In genomic region chr2:238105506-238106338, GRCh38 we compare ENCODE assay signal across 18 cellular contexts. TPM values are rescaled to one million over a fixed set of nuclear protein-coding genes. Genes with fewer than 3 reads are reported as not detected.
DNase-seq lines count a peak whose midpoint lies in the region; ATAC-seq and TF ChIP-seq lines count a peak whose summit lies in the region.
"Had no signal": no experiment of that assay in that cellular context is flagged by ENCODE, and none has a peak within 500 bp of the region (broad histone marks: within the 10 kb centered on the region; RNA-seq: fewer than 3 reads in every experiment).

No MANE protein-coding gene starts in this region.

- H2BK12ac ChIP-seq in neuronal stem cell (ENCODE audit: low read length): peak overlapping the region; percentile 73

- peak overlapping the region; percentile 85 for H3K18ac ChIP-seq in neuronal stem cell (ENCODE audit: low read length)

- no peak overlapping the region for H3K4ac ChIP-seq in neuronal stem cell (ENCODE audit: low read length)

- H3K4me3 ChIP-seq in heart right ventricle (no peak overlapping the region), neuronal stem cell (ENCODE audit: low read length in 2 of 2) (no peak overlapping the region)
- H3K4me3 ChIP-seq: coronary artery, SJCRH30 had no signal

- no peak overlapping the region for H3K4me2 ChIP-seq in neuronal stem cell (ENCODE audit: insufficient read depth, low read length, poor library complexity, severe bottlenecking)

- H3K4me1 ChIP-seq in heart right ventricle (peaks cover 0 to 21% (median 0%) of the 10 kb centered on the region in 9 donors), neuronal stem cell (ENCODE audit: control insufficient read depth in 2 of 2, insufficient read depth in 1 of 2, low read depth in 1 of 2, low read length in 2 of 2) (peaks cover 23 to 34% of the 10 kb centered on the region in 2 donors)

- no peaks in the 10 kb centered on the region for H3K36me3 ChIP-seq in heart right ventricle
- no peaks in the 10 kb centered on the region for H3K36me3 ChIP-seq in neuronal stem cell (replicated peaks in 1 of 2; ENCODE audit: control insufficient read depth in 2 of 2, insufficient read depth in 2 of 2, low read length in 2 of 2)
- H3K36me3 ChIP-seq: SJCRH30 had no signal

- peak overlapping the region; percentile 85 for H2BK120ac ChIP-seq in neuronal stem cell (ENCODE audit: low read depth, low read length)

- no peak overlapping the region for H4K91ac ChIP-seq in neuronal stem cell (ENCODE audit: low read depth, low read length, poor library complexity)

- H3K9ac ChIP-seq in neuronal stem cell (ENCODE audit: low read depth, low read length, poor library complexity): no peak overlapping the region

- no peak for TF ChIP-seq CTCF in heart right ventricle (IDR thresholded peaks at IDR 0.05)
- no peak for TF ChIP-seq CTCF in VCaP (conservative IDR thresholded peaks at IDR 0.05)

- no peak overlapping the region for H3K14ac ChIP-seq in neuronal stem cell (ENCODE audit: low read length)

- no peaks in the 10 kb centered on the region for H3K79me1 ChIP-seq in neuronal stem cell (ENCODE audit: low read depth, low read length)

- intact Hi-C loops in cardiac septum (cut with DNase I) (no loop called here), heart right ventricle (cut with DNase I) (no loop called here)

- H3K27me3 ChIP-seq in heart right ventricle (peaks cover 0 to 6% (median 0%) of the 10 kb centered on the region in 7 donors), neuronal stem cell (ENCODE audit: control insufficient read depth in 3 of 3, insufficient read depth in 3 of 3, low read depth in 1 of 3, low read length in 3 of 3) (no peaks in the 10 kb centered on the region)

- 83 to 86% methylated on average over 28 of the region's 28 CpGs for WGBS in heart right ventricle, 2 donors
- no CpG with 5 or more reads among the region's 28 CpGs for WGBS in neuronal stem cell (ENCODE audit: extremely low coverage in 2 of 2, insufficient read length in 2 of 2, insufficient replicate concordance in 1 of 2), 2 donors

- no peak overlapping the region for H3K27ac ChIP-seq in heart right ventricle
- peak overlapping the region; percentile 62; the same call in 1 of the 2 replicates for H3K27ac ChIP-seq in VCaP
- H3K27ac ChIP-seq in neuronal stem cell (replicated peaks; ENCODE audit: low read length): no peak overlapping the region
- H3K27ac ChIP-seq: coronary artery, epithelial cell of prostate, SJCRH30 had no signal

- peak overlapping the region; percentile 24 for H2BK5ac ChIP-seq in neuronal stem cell (ENCODE audit: low read length)

- peak overlapping the region; percentile 15 for H2AFZ ChIP-seq in neuronal stem cell (ENCODE audit: low read length)

- H2AK5ac ChIP-seq in neuronal stem cell (ENCODE audit: low read depth, low read length): peak overlapping the region; percentile 86

- H3K9me3 ChIP-seq in heart right ventricle (no peaks in the 10 kb centered on the region), neuronal stem cell (replicated peaks in 1 of 2; ENCODE audit: control insufficient read depth in 2 of 2, insufficient read depth in 1 of 2, low read depth in 1 of 2, low read length in 2 of 2) (no peaks in the 10 kb centered on the region)
- H3K9me3 ChIP-seq: SJCRH30 had no signal

- H3K23ac ChIP-seq in neuronal stem cell (ENCODE audit: low read depth, low read length, poor library complexity): peak overlapping the region; percentile 97

- ATAC-seq in heart right ventricle: no peak
- no peak for ATAC-seq in HG02623 (IDR thresholded peaks at IDR 0.05; ENCODE audit: unreplicated experiment)

- peak overlapping the region; percentile 49 for H2BK15ac ChIP-seq in neuronal stem cell (ENCODE audit: low read length)

- DNase-seq in cardiac septum (ENCODE audit: low spot score) (peak; percentile 77), heart right ventricle (no peak), neuronal stem cell (ENCODE audit: low spot score) (no peak), medulla oblongata (ENCODE audit: extremely low spot score) (no peak), A172 (ENCODE audit: low spot score) (no peak)
- DNase-seq: activated CD4-positive, alpha-beta T cell treated with anti-CD3 and anti-CD28 coated beads, Interleukin-2, amount 50 U/mL, for 4 hours; activated naive CD4-positive, alpha-beta T cell; AML-193; DMS79 treated with DMSO at 0.1 percent for 48 hours; NCI-H1436; NCI-H345; SJCRH30; stimulated activated naive CD4-positive, alpha-beta T cell treated with Interleukin-2 at 50 U/mL for 16 hours; T1000 had no signal

- no peak overlapping the region for H4K8ac ChIP-seq in neuronal stem cell (ENCODE audit: low read depth, low read length)

RNA-seq across cellular contexts. Expression of gene ESPNL, which starts 5.6 kb away (rescaled TPM):
- total RNA-seq in cardiac septum (0.08 TPM), heart right ventricle (1 to 10 TPM in 1 of 10 donors, under 1 TPM in 7, not detected in 2; 0.10 to 1.7 (median 0.38) TPM)
- polyA plus RNA-seq in heart right ventricle: under 1 TPM; 0.01 to 0.29 TPM
- 0.45 TPM for polyA plus RNA-seq in neuronal stem cell (2013, experiment 1 of 2)
- polyA plus RNA-seq in neuronal stem cell (2013, experiment 2 of 2): 0.46 TPM
- total RNA-seq in A172 (2014; rRNA removed; shearing (Covaris generic)): 0.29 TPM in 1 of 2 replicates, not detected in the other

RNA-seq across cellular contexts. Expression of gene KLHL30, which starts 32.7 kb away (rescaled TPM):
- 14.3 TPM for total RNA-seq in cardiac septum
- total RNA-seq in heart right ventricle: 10 to 100 TPM; 18.9 to 30.1 (median 26.7) TPM
- polyA plus RNA-seq in heart right ventricle: 1 to 10 TPM; 3.0 to 9.8 TPM
- polyA plus RNA-seq in neuronal stem cell (2013, experiment 1 of 2): 0.06 TPM
- 0.07 TPM for polyA plus RNA-seq in neuronal stem cell (2013, experiment 2 of 2)
- 6.3 and 7.4 TPM in 2 replicates for total RNA-seq in A172 (2014; rRNA removed; shearing (Covaris generic))

RNA-seq across cellular contexts. Expression of gene SCLY, which starts 44.9 kb away (rescaled TPM):
- total RNA-seq in cardiac septum (8.8 TPM), heart right ventricle (10 to 100 TPM in 7 of 10 donors, 1 to 10 TPM in 3; 8.3 to 14.5 (median 11.4) TPM)
- 10 to 100 TPM in 1 of 2 donors, 1 to 10 TPM in 1; 8.7 to 13.5 TPM for polyA plus RNA-seq in heart right ventricle
- 19.6 TPM for polyA plus RNA-seq in neuronal stem cell (2013, experiment 1 of 2)
- 19.6 TPM for polyA plus RNA-seq in neuronal stem cell (2013, experiment 2 of 2)
- total RNA-seq in A172 (2014; rRNA removed; shearing (Covaris generic)): 40.8 and 79.9 TPM in 2 replicates

RNA-seq across cellular contexts. Expression of gene ERFE, which starts 53.0 kb away (rescaled TPM):
- 0.62 TPM for total RNA-seq in cardiac septum
- 1 to 10 TPM in 1 of 10 donors, under 1 TPM in 3, not detected in 6; 0.11 to 1.3 (median 0.60) TPM for total RNA-seq in heart right ventricle
- polyA plus RNA-seq in heart right ventricle: under 1 TPM in 1 of 2 donors, not detected in 1; 0.68 TPM
- 0.43 TPM for polyA plus RNA-seq in neuronal stem cell (2013, experiment 1 of 2)
- 0.37 TPM for polyA plus RNA-seq in neuronal stem cell (2013, experiment 2 of 2)
- total RNA-seq in A172 (2014; rRNA removed; shearing (Covaris generic)): 25.3 and 31.3 TPM in 2 replicates
